Comparison of ENCODE assay signal across 21 cellular contexts in genomic region chr5:101929628-101930027, GRCh38.
A peak's percentile ranks its signal among the peaks of the same experiment; 100 is the strongest.
DNase-seq lines count a peak whose midpoint lies in the region.
"Had no signal": no experiment of that assay in that cellular context is flagged by ENCODE, and none has a peak within 500 bp of the region (broad histone marks: within the 10 kb centered on the region; RNA-seq: fewer than 3 reads in every experiment).

No MANE protein-coding gene starts in this region.

- no peaks in the 10 kb centered on the region for H3K9me3 ChIP-seq in Karpas-422 (ENCODE audit: low read length)
- H3K9me3 ChIP-seq: BLaER1 had no signal

- peak; percentile 8 for DNase-seq in A172 (ENCODE audit: low spot score)
- DNase-seq in EH (ENCODE audit: low read depth) = peak; percentile 21
- DNase-seq in NCI-H2029 treated with DMSO at 0.1 percent for 48 hours (lab: John Stamatoyannopoulos, UW) = peak; percentile 28
- DNase-seq in SHP77 (lab: John Stamatoyannopoulos, UW) = peak; percentile 24 to 27
- no peak for DNase-seq in retina
- DNase-seq in GDM1 (lab: John Stamatoyannopoulos, UW) = no peak
- no peak for DNase-seq in Karpas-422
- DNase-seq in DMS 273 treated with DMSO at 0.1 percent for 48 hours (lab: John Stamatoyannopoulos, UW) = no peak
- DNase-seq: ACHN; CD4-positive, alpha-beta T cell; COR-L47; GOT3; HCEC 1CT; IMR-90; NCI-H187 treated with DMSO at 0.1 percent for 48 hours; NCI-H446 treated with DMSO at 0.1 percent for 48 hours; NCI-H82; Right ventricle myocardium superior had no signal

- H3K9me2 ChIP-seq in Karpas-422 (replicated peaks; ENCODE audit: insufficient read depth, low read length) = no peaks in the 10 kb centered on the region

- no peaks in the 10 kb centered on the region for H3K79me2 ChIP-seq in Karpas-422 (ENCODE audit: low read length)

- H3K36me3 ChIP-seq in Karpas-422 (ENCODE audit: insufficient read depth, low read length) = no peaks in the 10 kb centered on the region
- H3K36me3 ChIP-seq: BLaER1 had no signal

- no peak overlapping the region for H3K27ac ChIP-seq in Karpas-422 (ENCODE audit: low read length)
- H3K27ac ChIP-seq: BLaER1, KMS-11, SK-N-MC had no signal

- no peak overlapping the region for H3K4me3 ChIP-seq in Karpas-422 (ENCODE audit: low read length)
- H3K4me3 ChIP-seq: BLaER1, SK-N-MC had no signal

- no peaks in the 10 kb centered on the region for H3K4me1 ChIP-seq in Karpas-422 (ENCODE audit: low read length)
- H3K4me1 ChIP-seq: BLaER1 had no signal

- no peaks in the 10 kb centered on the region for H4K20me1 ChIP-seq in Karpas-422 (ENCODE audit: insufficient read depth, low read depth, low read length)
- H4K20me1 ChIP-seq: BLaER1 had no signal

- no peak overlapping the region for H3K9ac ChIP-seq in Karpas-422 (ENCODE audit: low read length)
- H3K9ac ChIP-seq: BLaER1, KMS-11 had no signal

- no peak overlapping the region for H2AFZ ChIP-seq in Karpas-422 (ENCODE audit: low read length)

- H3K4me2 ChIP-seq in Karpas-422 (ENCODE audit: low read depth, low read length, poor library complexity, severe bottlenecking) = no peak overlapping the region
- H3K4me2 ChIP-seq: BLaER1, KMS-11 had no signal

- no peaks in the 10 kb centered on the region for H3K27me3 ChIP-seq in Karpas-422 (ENCODE audit: low read length)
- H3K27me3 ChIP-seq: BLaER1 had no signal

Comparison
In these comparisons a context has a peak if more than half of its experiments do, and no peak if none do; other contexts are left out.
1. DNase-seq: peak in A172 (single experiment), EH (single experiment), NCI-H2029 treated with DMSO at 0.1 percent for 48 hours (single experiment) and SHP77 (2 of 2); none in retina (single experiment), GDM1 (single experiment), Karpas-422 (single experiment) and DMS 273 treated with DMSO at 0.1 percent for 48 hours (single experiment).